Comparison of ENCODE assay signal across 26 cellular contexts in the genomic region with DNA sequence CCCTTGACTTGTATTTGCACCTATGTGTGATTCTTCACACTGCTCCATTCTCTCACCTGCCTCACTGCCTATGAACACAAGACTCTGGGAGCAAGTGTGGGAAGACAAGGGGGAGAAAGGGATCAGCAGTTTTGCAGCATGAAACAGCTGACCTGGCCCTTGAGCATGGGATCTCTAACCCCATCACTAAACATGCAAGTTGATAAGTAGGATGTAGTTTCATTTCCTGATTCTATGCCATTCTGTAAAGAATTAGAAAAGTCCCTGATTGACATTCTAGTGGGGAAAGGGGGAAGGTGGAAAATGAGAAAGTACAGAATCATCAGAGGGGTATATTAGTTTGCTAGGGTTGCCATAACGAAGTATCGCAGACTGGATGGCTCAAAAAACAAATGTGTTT. TPM values are rescaled to one million over a fixed set of nuclear protein-coding genes. Genes with fewer than 3 reads are reported as not detected.
"Had no signal": no experiment of that assay in that cellular context is flagged by ENCODE, and none has a peak within 500 bp of the region (broad histone marks: within the 10 kb centered on the region; RNA-seq: fewer than 3 reads in every experiment).

No MANE protein-coding gene starts in this region.

- H3K4me1 ChIP-seq: esophagus squamous epithelium, left lung, prostate gland, testis, tibial nerve, upper lobe of left lung had no signal

- H3K27ac Mint-ChIP-seq: effector memory CD8-positive, alpha-beta T cell; naive thymus-derived CD8-positive, alpha-beta T cell; nephron progenitor cell had no signal

- H3K27ac ChIP-seq: esophagus squamous epithelium, heart right ventricle, left lung, prostate gland, right atrium auricular region, testis, tibial nerve, upper lobe of left lung had no signal

- H3K9me3 ChIP-seq: esophagus squamous epithelium, left lung, prostate gland, right atrium auricular region, testis, tibial nerve, upper lobe of left lung had no signal

- H3K4me3 Mint-ChIP-seq: effector memory CD8-positive, alpha-beta T cell; naive thymus-derived CD8-positive, alpha-beta T cell; nephron progenitor cell had no signal

- ATAC-seq: effector memory CD8-positive, alpha-beta T cell; heart right ventricle; left cardiac atrium; left lung; naive thymus-derived CD8-positive, alpha-beta T cell; sciatic nerve; stimulated activated naive CD8-positive, alpha-beta T cell treated with anti-CD3 and anti-CD28 coated beads, Interleukin-15, Interleukin-2, amounts not matched to agents 100 U/mL and 50 U/mL, for 24 hours had no signal

- H3K9me3 Mint-ChIP-seq: nephron progenitor cell had no signal

- H3K36me3 ChIP-seq: esophagus squamous epithelium, heart right ventricle, left lung, prostate gland, right atrium auricular region, tibial nerve, upper lobe of left lung had no signal

- DNase-seq: cortex of kidney; effector memory CD8-positive, alpha-beta T cell; erythroblast; esophagus squamous epithelium; foreskin melanocyte; glutamatergic neuron; heart right ventricle; hippocampal formation; left cardiac atrium; left lung; naive thymus-derived CD8-positive, alpha-beta T cell; nephron progenitor cell; nucleus accumbens; stimulated activated CD4-positive, alpha-beta T cell treated with anti-CD3 and anti-CD28 coated beads, Interleukin-12 subunit alpha, Interleukin-12 subunit beta, amount 100 ng/mL, for 4 hours; stimulated activated CD4-positive, alpha-beta T cell treated with anti-CD3 and anti-CD28 coated beads, Interleukin-1b, Interleukin-23, amount 100 ng/mL, for 48 hours; stimulated activated CD4-positive, alpha-beta T cell treated with anti-CD3 and anti-CD28 coated beads, Interleukin-4, amount 100 ng/mL, for 1 hour; stimulated activated CD8-positive, alpha-beta memory T cell treated with anti-CD3 and anti-CD28 coated beads, Interleukin-4, amount 100 ng/mL, for 48 hours; stimulated activated naive CD8-positive, alpha-beta T cell treated with anti-CD3 and anti-CD28 coated beads, Interleukin-15, Interleukin-2, amounts not matched to agents 100 U/mL and 50 U/mL, for 24 hours; substantia nigra; testis; upper lobe of left lung had no signal

- H3K4me3 ChIP-seq: esophagus squamous epithelium, heart right ventricle, left lung, prostate gland, right atrium auricular region, smooth muscle cell, testis, tibial nerve, upper lobe of left lung had no signal

- H3K4me2 ChIP-seq: smooth muscle cell had no signal

- H3K27me3 ChIP-seq: esophagus squamous epithelium, heart right ventricle, right atrium auricular region, testis, tibial nerve, upper lobe of left lung had no signal

RNA-seq across cellular contexts. Expression of gene MYOCD, which starts 25.3 kb away (rescaled TPM):
- total RNA-seq: naive thymus-derived CD8-positive, alpha-beta T cell had no signal
- polyA plus RNA-seq: naive thymus-derived CD8-positive, alpha-beta T cell had no signal
